17 cellular contexts compared by ENCODE assay signal in genomic region chr15:38611228-38611627, GRCh38. TPM values are rescaled to one million over a fixed set of nuclear protein-coding genes. Genes with fewer than 3 reads are reported as not detected.
DNase-seq lines count a peak whose midpoint lies in the region; ATAC-seq and TF ChIP-seq lines count a peak whose summit lies in the region.
"Had no signal": no experiment of that assay in that cellular context is flagged by ENCODE, and none has a peak within 500 bp of the region (broad histone marks: within the 10 kb centered on the region; RNA-seq: fewer than 3 reads in every experiment).

No MANE protein-coding gene starts in this region.

- peaks cover 5 to 53% (median 5%) of the 10 kb centered on the region in 3 donors for H3K4me1 ChIP-seq in esophagus squamous epithelium
- H3K4me1 ChIP-seq: psoas muscle had no signal

- WGBS in esophagus squamous epithelium, 2 donors = 66 to 69% methylated on average over 4 of the region's 4 CpGs

- ATAC-seq in HG03097 (IDR thresholded peaks at IDR 0.05; ENCODE audit: low FRiP score, unreplicated experiment) = no peak
- ATAC-seq: PC-3, psoas muscle had no signal

- peak; percentile 36 to 47 for DNase-seq in activated CD4-positive, alpha-beta T cell treated with anti-CD3 and anti-CD28 coated beads for 4 hours
- no peak for DNase-seq in activated CD4-positive, alpha-beta T cell treated with anti-CD3 and anti-CD28 coated beads, Interleukin-2, amount 50 U/mL, for 1 hour
- peak; percentile 38 for DNase-seq in activated CD8-positive, alpha-beta memory T cell treated with anti-CD3 and anti-CD28 coated beads, Interleukin-2, amount 50 U/mL, for 24 hours (ENCODE audit: extremely low read depth)
- DNase-seq in esophagus squamous epithelium (lab: John Stamatoyannopoulos, UW) = no peak
- DNase-seq in stimulated activated naive CD4-positive, alpha-beta T cell treated with Interleukin-2 at 50 U/mL for 16 hours (lab: John Stamatoyannopoulos, UW) = peak; percentile 53
- DNase-seq in kidney glomerular epithelial cell (lab: John Stamatoyannopoulos, UW) = no peak
- DNase-seq in middle frontal gyrus (ENCODE audit: extremely low spot score, low spot score) = no peak
- DNase-seq: ACHN; aorta; effector CD8-positive, alpha-beta T cell; IMR-90; NCI-H2081; PC-3; psoas muscle had no signal

- intact Hi-C loops in esophagus squamous epithelium (cut with DNase I) = no loop called here

- H3K27me3 ChIP-seq in esophagus squamous epithelium = no peaks in the 10 kb centered on the region

- no peak for TF ChIP-seq CTCF in esophagus squamous epithelium (IDR thresholded peaks at IDR 0.05)

- no peak overlapping the region for H3K4me3 ChIP-seq in esophagus squamous epithelium
- H3K4me3 ChIP-seq: lung, psoas muscle had no signal

- no peaks in the 10 kb centered on the region for H3K9me3 ChIP-seq in esophagus squamous epithelium
- H3K9me3 ChIP-seq: psoas muscle had no signal

- no peak for TF ChIP-seq POLR2A in esophagus squamous epithelium (IDR thresholded peaks at IDR 0.05)

- peak overlapping the region; percentile 36 to 75 (median 59) for H3K27ac ChIP-seq in esophagus squamous epithelium
- H3K27ac ChIP-seq: psoas muscle had no signal

- no peaks in the 10 kb centered on the region for H3K36me3 ChIP-seq in esophagus squamous epithelium

RNA-seq across cellular contexts. Expression of gene RASGRP1, which starts 46.6 kb away (rescaled TPM):
- total RNA-seq in esophagus squamous epithelium = 10 to 100 TPM in 3 of 4 donors, 1 to 10 TPM in 1; 9.2 to 16.0 (median 12.2) TPM
- total RNA-seq: G401, PC-3 had no signal

Comparison
In these comparisons a context has a peak if more than half of its experiments do, and no peak if none do; other contexts are left out.
1. DNase-seq: peak in activated CD4-positive, alpha-beta T cell treated with anti-CD3 and anti-CD28 coated beads for 4 hours (2 of 2), activated CD8-positive, alpha-beta memory T cell treated with anti-CD3 and anti-CD28 coated beads, Interleukin-2, amount 50 U/mL, for 24 hours (single experiment) and stimulated activated naive CD4-positive, alpha-beta T cell treated with Interleukin-2 at 50 U/mL for 16 hours (single experiment); none in activated CD4-positive, alpha-beta T cell treated with anti-CD3 and anti-CD28 coated beads, Interleukin-2, amount 50 U/mL, for 1 hour (single experiment), esophagus squamous epithelium (single experiment), kidney glomerular epithelial cell (single experiment) and middle frontal gyrus (single experiment).